ENCODE assay signal across 4 cellular contexts in the genomic region with DNA sequence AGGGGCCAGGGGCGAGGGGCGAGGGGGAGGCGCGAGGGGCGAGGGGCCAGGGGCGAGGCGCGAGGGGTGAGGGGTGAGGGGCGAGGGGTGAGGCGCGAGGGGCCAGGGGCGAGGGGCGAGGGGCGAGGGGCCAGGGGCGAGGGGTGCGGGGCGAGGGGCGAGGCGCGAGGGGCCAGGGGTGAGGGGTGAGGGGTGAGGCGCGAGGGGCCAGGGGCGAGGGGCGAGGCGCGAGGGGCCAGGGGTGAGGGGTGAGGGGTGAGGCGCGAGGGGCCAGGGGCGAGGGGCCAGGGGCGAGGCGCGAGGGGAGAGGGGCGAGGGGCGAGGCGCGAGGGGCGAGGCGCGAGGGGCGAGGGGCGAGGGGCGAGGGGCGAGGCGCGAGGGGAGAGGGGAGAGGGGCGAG.
"Had no signal": no experiment of that assay in that cellular context is flagged by ENCODE, and none has a peak within 500 bp of the region (broad histone marks: within the 10 kb centered on the region; RNA-seq: fewer than 3 reads in every experiment).

No MANE protein-coding gene starts in this region.

- H3K27me3 Mint-ChIP-seq: IgD-negative memory B cell had no signal

- DNase-seq: HCEC 1CT had no signal

- H3K36me3 Mint-ChIP-seq: IgD-negative memory B cell had no signal

- H3K4me3 Mint-ChIP-seq: GM23338, H9 had no signal

- H3K27ac Mint-ChIP-seq: GM23338, H9, IgD-negative memory B cell had no signal

- H3K4me3 ChIP-seq: GM23338 had no signal
